In the genomic region with DNA sequence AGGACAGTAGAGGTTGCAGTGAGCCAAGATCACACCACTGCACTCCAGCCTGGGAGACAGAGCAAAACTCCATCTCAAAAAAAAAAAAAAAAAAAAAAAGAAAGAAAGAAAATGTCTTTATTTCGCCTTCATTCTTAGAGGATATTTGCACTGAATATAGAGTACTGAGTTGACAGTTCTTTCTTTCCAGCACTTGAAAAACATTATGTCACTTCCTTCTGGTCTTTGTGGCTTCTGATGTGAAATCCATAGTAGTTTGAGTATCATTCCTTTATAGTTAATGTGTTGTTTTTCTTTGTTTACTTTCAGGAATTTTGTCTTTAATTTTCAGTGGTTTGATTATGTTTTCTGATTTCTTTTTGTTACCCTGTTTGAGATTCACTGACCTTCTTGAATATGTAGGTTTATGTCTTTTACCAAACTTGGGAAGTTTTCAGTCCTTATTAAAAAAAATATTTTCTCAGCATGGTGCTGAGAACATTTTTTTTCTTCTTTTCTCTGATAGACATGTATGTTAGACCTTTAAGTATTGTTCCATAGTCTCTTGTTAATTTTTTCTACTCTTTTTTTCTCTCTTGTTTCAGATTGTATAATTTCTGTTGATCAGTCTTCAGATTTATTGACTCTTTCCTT, we compare ENCODE assay signal across 1 cellular context.
TF ChIP-seq lines count a peak whose summit lies in the region.

No MANE protein-coding gene starts in this region.

TF ChIP-seq in WTC11, 78 proteins besides CTCF, POLR2A, EP300 and RAD21 (continued from another document):
- TF ChIP-seq ZNF532 (CRISPR knock-in tag; IDR thresholded peaks at IDR 0.05; ENCODE audit: borderline replicate concordance) (no peak), CDX4 (CRISPR knock-in tag; IDR thresholded peaks at IDR 0.05; ENCODE audit: borderline replicate concordance) (no peak), USF2 (CRISPR knock-in tag; IDR thresholded peaks at IDR 0.05) (no peak), ETV6 (CRISPR knock-in tag; IDR thresholded peaks at IDR 0.05) (no peak), ZNF138 (CRISPR knock-in tag; conservative IDR thresholded peaks at IDR 0.05) (no peak), ZNF396 (CRISPR knock-in tag; IDR thresholded peaks at IDR 0.05; ENCODE audit: borderline replicate concordance) (no peak), E2F4 (CRISPR knock-in tag; IDR thresholded peaks at IDR 0.05; ENCODE audit: borderline replicate concordance, low read depth) (no peak), TP53 (CRISPR knock-in tag; IDR thresholded peaks at IDR 0.05) (no peak), GRHL2 (CRISPR knock-in tag; IDR thresholded peaks at IDR 0.05; ENCODE audit: insufficient replicate concordance, severe bottlenecking) (no peak), TCF7 (CRISPR knock-in tag; IDR thresholded peaks at IDR 0.05; ENCODE audit: low read depth) (no peak), CREM (CRISPR knock-in tag; IDR thresholded peaks at IDR 0.05) (no peak), ZMAT4 (CRISPR knock-in tag; IDR thresholded peaks at IDR 0.05) (no peak), AFF4 (CRISPR knock-in tag; IDR thresholded peaks at IDR 0.05; ENCODE audit: borderline replicate concordance) (no peak), ZNF121 (CRISPR knock-in tag; IDR thresholded peaks at IDR 0.05) (no peak)
- TF ChIP-seq, protein P1, sequence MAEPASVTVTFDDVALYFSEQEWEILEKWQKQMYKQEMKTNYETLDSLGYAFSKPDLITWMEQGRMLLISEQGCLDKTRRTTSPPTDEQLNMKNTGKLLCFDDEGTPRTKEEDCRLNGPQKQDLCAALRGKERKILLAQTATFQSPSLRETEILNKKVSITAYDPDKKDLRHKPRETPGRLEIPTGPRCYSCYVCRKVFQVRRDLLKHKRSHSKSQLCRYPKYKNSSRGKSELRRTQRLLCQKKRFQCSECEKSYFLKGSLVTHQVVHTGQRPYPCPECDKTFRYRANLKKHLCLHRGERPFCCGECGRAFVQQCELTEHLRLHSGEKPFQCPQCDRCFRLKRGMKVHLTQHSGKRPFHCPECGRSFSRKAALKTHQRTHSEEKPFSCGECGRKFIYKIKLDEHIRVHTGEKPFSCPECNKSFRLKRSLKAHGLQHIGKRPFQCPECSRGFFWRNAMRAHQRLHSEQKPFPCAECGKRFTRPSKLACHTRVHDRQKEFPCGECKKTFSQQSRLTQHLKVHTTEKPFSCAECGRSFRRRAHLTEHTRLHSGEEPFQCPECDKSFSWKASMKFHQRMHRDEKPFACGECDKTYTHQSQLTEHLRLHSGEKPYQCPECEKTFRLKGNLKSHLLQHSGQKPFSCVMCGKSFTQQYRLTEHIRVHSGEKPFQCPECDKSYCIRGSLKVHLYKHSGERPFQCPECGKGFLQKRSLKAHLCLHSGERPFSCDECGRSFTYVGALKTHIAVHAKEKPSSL (CRISPR knock-in tag; conservative IDR thresholded peaks at IDR 0.05) = no peak
- TF ChIP-seq, protein P2, sequence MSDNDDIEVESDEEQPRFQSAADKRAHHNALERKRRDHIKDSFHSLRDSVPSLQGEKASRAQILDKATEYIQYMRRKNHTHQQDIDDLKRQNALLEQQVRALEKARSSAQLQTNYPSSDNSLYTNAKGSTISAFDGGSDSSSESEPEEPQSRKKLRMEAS (CRISPR knock-in tag; IDR thresholded peaks at IDR 0.05) = no peak
- TF ChIP-seq, protein P3, sequence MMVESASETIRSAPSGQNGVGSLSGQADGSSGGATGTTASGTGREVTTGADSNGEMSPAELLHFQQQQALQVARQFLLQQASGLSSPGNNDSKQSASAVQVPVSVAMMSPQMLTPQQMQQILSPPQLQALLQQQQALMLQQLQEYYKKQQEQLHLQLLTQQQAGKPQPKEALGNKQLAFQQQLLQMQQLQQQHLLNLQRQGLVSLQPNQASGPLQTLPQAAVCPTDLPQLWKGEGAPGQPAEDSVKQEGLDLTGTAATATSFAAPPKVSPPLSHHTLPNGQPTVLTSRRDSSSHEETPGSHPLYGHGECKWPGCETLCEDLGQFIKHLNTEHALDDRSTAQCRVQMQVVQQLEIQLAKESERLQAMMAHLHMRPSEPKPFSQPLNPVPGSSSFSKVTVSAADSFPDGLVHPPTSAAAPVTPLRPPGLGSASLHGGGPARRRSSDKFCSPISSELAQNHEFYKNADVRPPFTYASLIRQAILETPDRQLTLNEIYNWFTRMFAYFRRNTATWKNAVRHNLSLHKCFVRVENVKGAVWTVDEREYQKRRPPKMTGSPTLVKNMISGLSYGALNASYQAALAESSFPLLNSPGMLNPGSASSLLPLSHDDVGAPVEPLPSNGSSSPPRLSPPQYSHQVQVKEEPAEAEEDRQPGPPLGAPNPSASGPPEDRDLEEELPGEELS (CRISPR knock-in tag; IDR thresholded peaks at IDR 0.05) = no peak
- TF ChIP-seq, protein P4, sequence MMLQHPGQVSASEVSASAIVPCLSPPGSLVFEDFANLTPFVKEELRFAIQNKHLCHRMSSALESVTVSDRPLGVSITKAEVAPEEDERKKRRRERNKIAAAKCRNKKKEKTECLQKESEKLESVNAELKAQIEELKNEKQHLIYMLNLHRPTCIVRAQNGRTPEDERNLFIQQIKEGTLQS (CRISPR knock-in tag; conservative IDR thresholded peaks at IDR 0.05) = no peak
